Comparison of ENCODE assay signal across 12 cellular contexts in genomic region chr2:20439193-20439475, GRCh38. TPM values are rescaled to one million over a fixed set of nuclear protein-coding genes. Genes with fewer than 3 reads are reported as not detected.
DNase-seq lines count a peak whose midpoint lies in the region; ATAC-seq, FAIRE-seq and TF ChIP-seq lines count a peak whose summit lies in the region.
"Had no signal": no experiment of that assay in that cellular context is flagged by ENCODE, and none has a peak within 500 bp of the region (broad histone marks: within the 10 kb centered on the region; RNA-seq: fewer than 3 reads in every experiment).

No MANE protein-coding gene starts in this region.

- no peaks in the 10 kb centered on the region for H3K9me3 Mint-ChIP-seq in WTC11
- H3K9me3 Mint-ChIP-seq: activated B cell treated with CpG ODN at 0.5 μM for 24 hours; activated naive CD8-positive, alpha-beta T cell treated with anti-CD3 and anti-CD28 coated beads, Interleukin-2, amount 10 ng/mL, durations not matched to agents 7 days and 5 days; neural crest cell had no signal

- H3K4me1 Mint-ChIP-seq in WTC11 = peaks cover 9% of the 10 kb centered on the region; the same call in 1 of the 2 replicates
- H3K4me1 Mint-ChIP-seq: activated B cell treated with CpG ODN at 0.5 μM for 24 hours; activated naive CD8-positive, alpha-beta T cell treated with anti-CD3 and anti-CD28 coated beads, Interleukin-2, amount 10 ng/mL, durations not matched to agents 7 days and 5 days had no signal

- no peak for TF ChIP-seq EP300 in tibial nerve (IDR thresholded peaks at IDR 0.05)

- WGBS in right lobe of liver (ENCODE audit: insufficient coverage, low coverage, low lambda C conversion rate, missing lambda C conversion rate) = 40% methylated on average over 4 of the region's 4 CpGs
- 74 to 83% methylated on average over 4 of the region's 4 CpGs for WGBS in tibial nerve, 2 donors

- no peaks in the 10 kb centered on the region; the same call in 1 of the 2 replicates for H3K27me3 Mint-ChIP-seq in WTC11 (ENCODE audit: low read depth)

- no peaks in the 10 kb centered on the region for H3K36me3 ChIP-seq in breast epithelium
- no peaks in the 10 kb centered on the region for H3K36me3 ChIP-seq in right lobe of liver
- no peaks in the 10 kb centered on the region for H3K36me3 ChIP-seq in tibial nerve
- no peaks in the 10 kb centered on the region for H3K36me3 ChIP-seq in kidney (ENCODE audit: control insufficient read depth in 1 of 2, insufficient read depth in 2 of 2, low read length in 2 of 2)

- intact Hi-C loops in breast epithelium (cut with DNase I; ENCODE audit: low total_unique reads) = no loop called here
- intact Hi-C loops in right lobe of liver (cut with DNase I) = no loop called here
- intact Hi-C loops in kidney (cut with DNase I) = no loop called here

- no peak for TF ChIP-seq CTCF in breast epithelium (IDR thresholded peaks at IDR 0.05)
- no peak for TF ChIP-seq CTCF in right lobe of liver (IDR thresholded peaks at IDR 0.05)
- no peak for TF ChIP-seq CTCF in tibial nerve (IDR thresholded peaks at IDR 0.05)
- no peak for TF ChIP-seq CTCF in WTC11 (IDR thresholded peaks at IDR 0.05)
- TF ChIP-seq CTCF in kidney (IDR thresholded peaks at IDR 0.05; ENCODE audit: borderline replicate concordance, extremely low read depth, insufficient read depth) = no peak

- H3K27ac ChIP-seq in breast epithelium (peak overlapping the region; percentile 76 to 85), right lobe of liver (peak overlapping the region; percentile 68 to 96 (median 89)), tibial nerve (peak overlapping the region; percentile 70 to 88 (median 82)), kidney (ENCODE audit: low read depth in 2 of 2, low read length in 2 of 2) (no peak overlapping the region)

- POLR2A ChIA-PET in WTC11 (lab: Charles Lee) = no interaction called here

- DNase-seq in NCI-H345 (lab: John Stamatoyannopoulos, UW) (peak; percentile 32), NCI-H345 treated with DMSO at 0.1 percent for 48 hours (lab: John Stamatoyannopoulos, UW; ENCODE audit: unreplicated experiment) (no peak), breast epithelium (ENCODE audit: low spot score in 2 of 2) (no peak), right lobe of liver (peak in 2 of 3 donors; percentile 42 to 44), tibial nerve (ENCODE audit: low spot score in 2 of 2) (no peak), WTC11 (ENCODE audit: low spot score) (no peak), kidney (no peak)
- DNase-seq: activated B cell treated with CpG ODN at 0.5 μM for 24 hours; activated naive CD8-positive, alpha-beta T cell treated with anti-CD3 and anti-CD28 coated beads, Interleukin-2, amount 10 ng/mL, durations not matched to agents 7 days and 5 days had no signal

- no peak overlapping the region for H3K4me3 Mint-ChIP-seq in WTC11
- H3K4me3 Mint-ChIP-seq: activated B cell treated with CpG ODN at 0.5 μM for 24 hours; activated naive CD8-positive, alpha-beta T cell treated with anti-CD3 and anti-CD28 coated beads, Interleukin-2, amount 10 ng/mL, durations not matched to agents 7 days and 5 days; neural crest cell had no signal

- ATAC-seq in right lobe of liver (peak in 3 of 4 donors; percentile 30 to 57 (median 51)), WTC11 (no peak), HG02678 (IDR thresholded peaks at IDR 0.05; ENCODE audit: unreplicated experiment) (no peak)

- H3K27me3 ChIP-seq in breast epithelium (no peaks in the 10 kb centered on the region), right lobe of liver (no peaks in the 10 kb centered on the region), tibial nerve (no peaks in the 10 kb centered on the region)

- H3K36me3 Mint-ChIP-seq in WTC11 = no peaks in the 10 kb centered on the region
- H3K36me3 Mint-ChIP-seq: activated naive CD8-positive, alpha-beta T cell treated with anti-CD3 and anti-CD28 coated beads, Interleukin-2, amount 10 ng/mL, durations not matched to agents 7 days and 5 days had no signal

- no peak for FAIRE-seq in kidney (lab: Jason Lieb, UNC)
- FAIRE-seq: A204.1 had no signal

- H3K27ac Mint-ChIP-seq in WTC11 = no peak overlapping the region
- H3K27ac Mint-ChIP-seq: activated B cell treated with CpG ODN at 0.5 μM for 24 hours; activated naive CD8-positive, alpha-beta T cell treated with anti-CD3 and anti-CD28 coated beads, Interleukin-2, amount 10 ng/mL, durations not matched to agents 7 days and 5 days had no signal

- H3K4me1 ChIP-seq in breast epithelium (no peaks in the 10 kb centered on the region), right lobe of liver (peaks cover 0 to 36% (median 14%) of the 10 kb centered on the region in 4 donors), tibial nerve (peaks cover 3 to 47% (median 15%) of the 10 kb centered on the region in 4 donors), kidney (ENCODE audit: control insufficient read depth in 1 of 2, insufficient read depth in 1 of 2, low read depth in 1 of 2, low read length in 2 of 2) (peaks cover 0 to 9% of the 10 kb centered on the region in 2 donors)

- TF ChIP-seq POLR2A in breast epithelium (IDR thresholded peaks at IDR 0.05) (no peak), right lobe of liver (IDR thresholded peaks at IDR 0.05) (no peak), tibial nerve (IDR thresholded peaks at IDR 0.05) (no peak)

- no peak overlapping the region for H3K4me3 ChIP-seq in breast epithelium
- H3K4me3 ChIP-seq in right lobe of liver = no peak overlapping the region
- no peak overlapping the region for H3K4me3 ChIP-seq in tibial nerve
- no peak overlapping the region for H3K4me3 ChIP-seq in kidney (ENCODE audit: low read length in 2 of 2)

- no peaks in the 10 kb centered on the region for H3K9me3 ChIP-seq in breast epithelium
- H3K9me3 ChIP-seq in right lobe of liver = no peaks in the 10 kb centered on the region
- H3K9me3 ChIP-seq in tibial nerve = no peaks in the 10 kb centered on the region
- no peaks in the 10 kb centered on the region for H3K9me3 ChIP-seq in kidney (ENCODE audit: control insufficient read depth in 1 of 2, low read length in 2 of 2)

- no peak overlapping the region for H3K9ac ChIP-seq in kidney (ENCODE audit: low read length in 2 of 2)

- CTCF ChIA-PET in WTC11 (lab: Charles Lee) = interaction anchor here (0.7 to 4.6 kb wide), 5 partner anchors 16 to 203 kb away, joined by 3 to 25 read pairs (median 6); no protein-coding TSS in a partner anchor

TF ChIP-seq in WTC11, 78 proteins besides CTCF, POLR2A, EP300 and RAD21:
- TF ChIP-seq ERG (CRISPR knock-in tag; IDR thresholded peaks at IDR 0.05) (no peak), ELF4 (CRISPR knock-in tag; IDR thresholded peaks at IDR 0.05; ENCODE audit: low read depth) (no peak), FOXP1 (CRISPR knock-in tag; IDR thresholded peaks at IDR 0.05; ENCODE audit: borderline replicate concordance) (no peak), JAZF1 (CRISPR knock-in tag; IDR thresholded peaks at IDR 0.05) (no peak), JUN (CRISPR knock-in tag; IDR thresholded peaks at IDR 0.05) (no peak), ATF2 (CRISPR knock-in tag; IDR thresholded peaks at IDR 0.05; ENCODE audit: borderline replicate concordance, low read depth) (no peak), E2F4 (CRISPR knock-in tag; IDR thresholded peaks at IDR 0.05; ENCODE audit: borderline replicate concordance, low read depth) (no peak)

RNA-seq across cellular contexts. Expression of gene RHOB, which starts 7.7 kb away (rescaled TPM):
- total RNA-seq in breast epithelium = 1,000 to 10,000 TPM in 1 of 3 donors, 100 to 1,000 TPM in 2; 643 to 1,178 (median 772) TPM
- 100 to 1,000 TPM; 185 to 656 (median 388) TPM for total RNA-seq in right lobe of liver
- total RNA-seq in tibial nerve = 1,000 to 10,000 TPM; 1,356 to 1,875 (median 1,699) TPM
- 20.4 to 23.2 TPM (median 22.7 TPM) in 3 replicates for total RNA-seq in WTC11 (2021)
- 487 TPM for total RNA-seq in kidney
- polyA plus RNA-seq in kidney (ENCODE audit: insufficient read depth, low read depth, low replicate concordance) = 241 TPM

Comparison
In these comparisons a context has a peak if more than half of its experiments do, and no peak if none do; other contexts are left out.
1. DNase-seq: peak in NCI-H345 (single experiment) and right lobe of liver (2 of 3); none in NCI-H345 treated with DMSO at 0.1 percent for 48 hours (single experiment), breast epithelium (0 of 2), tibial nerve (0 of 2), WTC11 (single experiment) and kidney (single experiment).
2. H3K27ac ChIP-seq: peak in breast epithelium (2 of 2), right lobe of liver (3 of 3) and tibial nerve (4 of 4); none in kidney (0 of 2).
3. ATAC-seq: peak in right lobe of liver (3 of 4); none in WTC11 (single experiment) and HG02678 (single experiment).